ENCODE assay signal across 1 cellular context in genomic region chr4:4659871-4660651, GRCh38.
TF ChIP-seq lines count a peak whose summit lies in the region.

No MANE protein-coding gene starts in this region.

TF ChIP-seq in K562, 482 proteins besides CTCF, POLR2A, EP300 and RAD21 (continued from another document and continues in another):
- no peak for TF ChIP-seq GMEB1 (CRISPR knock-in tag; IDR thresholded peaks at IDR 0.05)
- TF ChIP-seq MXI1 (IDR thresholded peaks at IDR 0.05; ENCODE audit: low read depth, low read length), result no peak
- no peak for TF ChIP-seq HNRNPL (IDR thresholded peaks at IDR 0.05; ENCODE audit: low read depth, low read length)
- no peak for TF ChIP-seq RNF2 (IDR thresholded peaks at IDR 0.05)
- TF ChIP-seq CLOCK (CRISPR knock-in tag; IDR thresholded peaks at IDR 0.05; ENCODE audit: borderline replicate concordance), result no peak
- TF ChIP-seq TAL1 (IDR thresholded peaks at IDR 0.05), result no peak
- no peak for TF ChIP-seq ARID3A (IDR thresholded peaks at IDR 0.05; ENCODE audit: borderline replicate concordance, low read depth, low read length)
- no peak for TF ChIP-seq ZNF274 (IDR thresholded peaks at IDR 0.05; ENCODE audit: borderline replicate concordance, low read depth, low read length)
- no peak for TF ChIP-seq POLR2B (IDR thresholded peaks at IDR 0.05; ENCODE audit: low read depth, partially characterized antibody)
- no peak for TF ChIP-seq TAF7 (tag; IDR thresholded peaks at IDR 0.05)
- no peak for TF ChIP-seq MYNN (IDR thresholded peaks at IDR 0.05)
- TF ChIP-seq MYNN (CRISPR knock-in tag; IDR thresholded peaks at IDR 0.05), result no peak
- no peak; the same call in none of the 2 replicates for TF ChIP-seq POLR2H (tag; IDR thresholded peaks at IDR 0.05; ENCODE audit: low read depth)
- TF ChIP-seq PTTG1 (tag; IDR thresholded peaks at IDR 0.05; ENCODE audit: low read depth), result no peak
- no peak for TF ChIP-seq BDP1 (IDR thresholded peaks at IDR 0.05; ENCODE audit: insufficient read depth, insufficient read length)
- TF ChIP-seq EP400 (IDR thresholded peaks at IDR 0.05), result no peak
- TF ChIP-seq ZNF780A (CRISPR knock-in tag; IDR thresholded peaks at IDR 0.05), result no peak
- no peak for TF ChIP-seq ZNF444 (CRISPR knock-in tag; IDR thresholded peaks at IDR 0.05)
- no peak for TF ChIP-seq ZNF699 (CRISPR knock-in tag; IDR thresholded peaks at IDR 0.05; ENCODE audit: insufficient replicate concordance)
- no peak for TF ChIP-seq CBX2 (IDR thresholded peaks at IDR 0.05; ENCODE audit: insufficient read depth, low read length, poor library complexity, severe bottlenecking)
- TF ChIP-seq ATF7 (IDR thresholded peaks at IDR 0.05), result no peak
- TF ChIP-seq LCOR (CRISPR knock-in tag; IDR thresholded peaks at IDR 0.05), result peak; percentile 46; the same call in 1 of the 2 replicates
- no peak for TF ChIP-seq ZNF133 (CRISPR knock-in tag; IDR thresholded peaks at IDR 0.05)
- peak; percentile 55; the same call in 1 of the 2 replicates for TF ChIP-seq SMARCE1 (IDR thresholded peaks at IDR 0.05)
- TF ChIP-seq FOS (IDR thresholded peaks at IDR 0.05; ENCODE audit: extremely low read depth, insufficient read length), result no peak
- no peak for TF ChIP-seq RFX1 (IDR thresholded peaks at IDR 0.05)
- no peak for TF ChIP-seq ZNF212 (CRISPR knock-in tag; IDR thresholded peaks at IDR 0.05)
- TF ChIP-seq FOXA3 (CRISPR knock-in tag; conservative IDR thresholded peaks at IDR 0.05 in 1 of 2, IDR thresholded peaks at IDR 0.05 in 1 of 2), result no peak
- no peak for TF ChIP-seq FUS (optimal IDR thresholded peaks at IDR 0.05; ENCODE audit: low read depth, low read length)
- TF ChIP-seq PPARD (CRISPR knock-in tag; IDR thresholded peaks at IDR 0.05), result no peak
- TF ChIP-seq U2AF1 (optimal IDR thresholded peaks at IDR 0.05; ENCODE audit: low read depth, low read length), result no peak
- no peak for TF ChIP-seq RB1 (IDR thresholded peaks at IDR 0.05; ENCODE audit: low read depth)
- TF ChIP-seq ZBTB1 (CRISPR knock-in tag; IDR thresholded peaks at IDR 0.05; ENCODE audit: borderline replicate concordance, low read depth), result no peak
- no peak for TF ChIP-seq SRSF7 (optimal IDR thresholded peaks at IDR 0.05; ENCODE audit: low read depth, low read length)
- TF ChIP-seq MAZ (CRISPR knock-in tag; conservative IDR thresholded peaks at IDR 0.05 in 1 of 2, IDR thresholded peaks at IDR 0.05 in 1 of 2), result no peak
- 0 out of 4 replicates have a peak, but pooled peaks of 1 of the 2 experiments have one; percentile 25 for TF ChIP-seq TRIM24 (IDR thresholded peaks at IDR 0.05)
- TF ChIP-seq SREBF2 (CRISPR knock-in tag; IDR thresholded peaks at IDR 0.05), result no peak
- TF ChIP-seq MCM7 (IDR thresholded peaks at IDR 0.05), result no peak
- peak; percentile 76 for TF ChIP-seq ZNF584 (CRISPR knock-in tag; IDR thresholded peaks at IDR 0.05; ENCODE audit: low read depth)
- no peak for TF ChIP-seq KHSRP (IDR thresholded peaks at IDR 0.05)
- no peak for TF ChIP-seq ZNF511 (CRISPR knock-in tag; IDR thresholded peaks at IDR 0.05)
- TF ChIP-seq KDM4B (IDR thresholded peaks at IDR 0.05; ENCODE audit: borderline replicate concordance in 2 of 2, low read depth in 1 of 2), result no peak
- no peak for TF ChIP-seq ZBTB7A (IDR thresholded peaks at IDR 0.05; ENCODE audit: borderline replicate concordance, control insufficient read depth, low read depth, low read length)
- TF ChIP-seq ID3 (CRISPR knock-in tag; IDR thresholded peaks at IDR 0.05), result no peak
- TF ChIP-seq ID3 (tag; IDR thresholded peaks at IDR 0.05), result no peak
- no peak for TF ChIP-seq ZNF232 (CRISPR knock-in tag; IDR thresholded peaks at IDR 0.05)
- no peak for TF ChIP-seq PHB (CRISPR knock-in tag; IDR thresholded peaks at IDR 0.05)
- TF ChIP-seq ASH1L (IDR thresholded peaks at IDR 0.05; ENCODE audit: borderline replicate concordance, low read depth, partially characterized antibody), result no peak
- TF ChIP-seq THRAP3 (IDR thresholded peaks at IDR 0.05; ENCODE audit: borderline replicate concordance), result no peak
- TF ChIP-seq ARID3B (CRISPR knock-in tag; IDR thresholded peaks at IDR 0.05; ENCODE audit: borderline replicate concordance), result no peak
- TF ChIP-seq ZNF644 (tag; IDR thresholded peaks at IDR 0.05; ENCODE audit: low read depth), result no peak
- no peak for TF ChIP-seq MYBL2 (IDR thresholded peaks at IDR 0.05; ENCODE audit: low read depth)
- TF ChIP-seq MYBL2 (CRISPR knock-in tag; IDR thresholded peaks at IDR 0.05; ENCODE audit: borderline replicate concordance), result no peak
- no peak for TF ChIP-seq PCBP2 (IDR thresholded peaks at IDR 0.05; ENCODE audit: low read depth, low read length, poor library complexity, severe bottlenecking)
- no peak for TF ChIP-seq TBL1XR1 (IDR thresholded peaks at IDR 0.05; ENCODE audit: low read length in 2 of 2)
- peak; percentile 60 for TF ChIP-seq ARID1B (IDR thresholded peaks at IDR 0.05)
- TF ChIP-seq ZNF41 (CRISPR knock-in tag; conservative IDR thresholded peaks at IDR 0.05), result no peak
- no peak for TF ChIP-seq TARDBP (IDR thresholded peaks at IDR 0.05)
- TF ChIP-seq ZBED1 (IDR thresholded peaks at IDR 0.05), result no peak
- no peak for TF ChIP-seq MTF1 (CRISPR knock-in tag; IDR thresholded peaks at IDR 0.05; ENCODE audit: borderline replicate concordance)
- no peak for TF ChIP-seq THRA (IDR thresholded peaks at IDR 0.05)
- peak; percentile 88 for TF ChIP-seq ZNF175 (CRISPR knock-in tag; IDR thresholded peaks at IDR 0.05; ENCODE audit: low read depth)
- no peak for TF ChIP-seq TAF15 (IDR thresholded peaks at IDR 0.05; ENCODE audit: low read depth, low read length)
- TF ChIP-seq DEAF1 (CRISPR knock-in tag; IDR thresholded peaks at IDR 0.05), result no peak
- no peak for TF ChIP-seq PTBP1 (IDR thresholded peaks at IDR 0.05; ENCODE audit: low read depth, low read length)
